12 cellular contexts compared by ENCODE assay signal in genomic region chr15:68609618-68610017, GRCh38. TPM values are rescaled to one million over a fixed set of nuclear protein-coding genes. Genes with fewer than 3 reads are reported as not detected.
A peak's percentile ranks its signal among the peaks of the same experiment; 100 is the strongest.
DNase-seq lines count a peak whose midpoint lies in the region; ATAC-seq and TF ChIP-seq lines count a peak whose summit lies in the region.
"Had no signal": no experiment of that assay in that cellular context is flagged by ENCODE, and none has a peak within 500 bp of the region (broad histone marks: within the 10 kb centered on the region; RNA-seq: fewer than 3 reads in every experiment).

No MANE protein-coding gene starts in this region.

- no peak overlapping the region for H3K4me2 ChIP-seq in mesenchymal stem cell (ENCODE audit: low read length, poor library complexity, severe bottlenecking)

- H3K9me3 ChIP-seq in esophagus muscularis mucosa (no peaks in the 10 kb centered on the region), mesenchymal stem cell (ENCODE audit: control insufficient read depth, low read length) (peaks cover 3% of the 10 kb centered on the region)

- no peak overlapping the region for H4K91ac ChIP-seq in mesenchymal stem cell (ENCODE audit: low read length)

- no TSS peak for BruUV-seq in Calu3 (replicated peaks; lab: Mats Ljungman, UMichigan)

- H3K27me3 ChIP-seq in esophagus muscularis mucosa (peaks cover 0 to 4% (median 0%) of the 10 kb centered on the region in 4 donors), mesenchymal stem cell (ENCODE audit: control insufficient read depth in 1 of 2, insufficient read depth in 1 of 2, low read length in 2 of 2) (no peaks in the 10 kb centered on the region)

- H2BK12ac ChIP-seq in mesenchymal stem cell (ENCODE audit: low read length in 2 of 2): peak overlapping the region in 1 of 2 experiments; percentile 15

- intact Hi-C loops in esophagus muscularis mucosa (cut with DNase I) (no loop called here), Calu3 (cut with micrococcal nuclease; ENCODE audit: unreplicated experiment) (no loop called here)

- no peak overlapping the region for H2BK5ac ChIP-seq in mesenchymal stem cell (ENCODE audit: low read depth, low read length, poor library complexity, severe bottlenecking)

- peaks cover 32% of the 10 kb centered on the region for H3K79me1 ChIP-seq in mesenchymal stem cell (replicated peaks; ENCODE audit: low read length, poor library complexity, severe bottlenecking)

- H2AFZ ChIP-seq in mesenchymal stem cell (ENCODE audit: low read depth, low read length): no peak overlapping the region

- H3K18ac ChIP-seq in mesenchymal stem cell (ENCODE audit: low read depth in 1 of 2, low read length in 2 of 2): peak overlapping the region in 1 of 2 experiments; percentile 3

- 65% methylated on average over 2 of the region's 7 CpGs for WGBS in esophagus muscularis mucosa
- 51% methylated on average over 7 of the region's 7 CpGs for WGBS in mesenchymal stem cell

- H3K27ac ChIP-seq in esophagus muscularis mucosa (replicated peaks in 1 of 4): peak overlapping the region; percentile 60 to 80 (median 71)
- H3K27ac ChIP-seq in mesenchymal stem cell (ENCODE audit: low read length, poor library complexity, severe bottlenecking): no peak overlapping the region

- peak overlapping the region; percentile 62 for H4K8ac ChIP-seq in mesenchymal stem cell (ENCODE audit: low read length)

- peak overlapping the region; percentile 56 for H3K9ac ChIP-seq in mesenchymal stem cell (ENCODE audit: low read length)

- H3K9me3 Mint-ChIP-seq in activated T-cell treated with anti-CD3 and anti-CD28 coated beads, Interleukin-2, amount 50 U/mL, for 72 hours: no peaks in the 10 kb centered on the region
- no peaks in the 10 kb centered on the region for H3K9me3 Mint-ChIP-seq in Calu3 (ENCODE audit: low read depth, unreplicated experiment)
- H3K9me3 Mint-ChIP-seq: activated naive CD8-positive, alpha-beta T cell treated with anti-CD3 and anti-CD28 coated beads, Interleukin-2, amount 50 U/mL, for 24 hours had no signal

- H3K27me3 Mint-ChIP-seq in activated T-cell treated with anti-CD3 and anti-CD28 coated beads, Interleukin-2, amount 50 U/mL, for 72 hours (ENCODE audit: low read depth): peaks cover 8% of the 10 kb centered on the region
- H3K27me3 Mint-ChIP-seq in Calu3 (ENCODE audit: unreplicated experiment): peaks cover 60% of the 10 kb centered on the region

- no peaks in the 10 kb centered on the region for H3K4me1 Mint-ChIP-seq in activated T-cell treated with anti-CD3 and anti-CD28 coated beads, Interleukin-2, amount 50 U/mL, for 72 hours (ENCODE audit: low read depth)
- H3K4me1 Mint-ChIP-seq in Calu3 (ENCODE audit: low read depth, unreplicated experiment): no peaks in the 10 kb centered on the region
- H3K4me1 Mint-ChIP-seq: activated naive CD8-positive, alpha-beta T cell treated with anti-CD3 and anti-CD28 coated beads, Interleukin-2, amount 50 U/mL, for 24 hours had no signal

- H3K4ac ChIP-seq in mesenchymal stem cell (ENCODE audit: low read depth in 1 of 2, low read length in 2 of 2): no peak overlapping the region

- no peak for ATAC-seq in activated T-cell treated with anti-CD3 and anti-CD28 coated beads, Interleukin-2, amount 50 U/mL, for 72 hours (replicated peaks in 1 of 2)
- ATAC-seq: activated naive CD8-positive, alpha-beta T cell treated with anti-CD3 and anti-CD28 coated beads, Interleukin-2, amount 50 U/mL, for 24 hours had no signal

- TF ChIP-seq POLR2A in esophagus muscularis mucosa (IDR thresholded peaks at IDR 0.05; ENCODE audit: low read depth): no peak

- H3K36me3 Mint-ChIP-seq in activated T-cell treated with anti-CD3 and anti-CD28 coated beads, Interleukin-2, amount 50 U/mL, for 72 hours (ENCODE audit: insufficient read depth in 2 of 2): no peaks in the 10 kb centered on the region
- H3K36me3 Mint-ChIP-seq in Calu3 (ENCODE audit: insufficient read depth, unreplicated experiment): no peaks in the 10 kb centered on the region

- CTCF ChIA-PET in Calu3 (lab: Charles Lee): no interaction called here

- H2BK15ac ChIP-seq in mesenchymal stem cell (ENCODE audit: low read depth, poor library complexity, severe bottlenecking): no peak overlapping the region

- H3K23ac ChIP-seq in mesenchymal stem cell (ENCODE audit: low read length in 2 of 2): no peak overlapping the region

- no peak overlapping the region for H3K4me3 ChIP-seq in esophagus muscularis mucosa
- peak overlapping the region in 1 of 2 experiments; percentile 39 for H3K4me3 ChIP-seq in mesenchymal stem cell (ENCODE audit: insufficient read depth in 1 of 2, low read depth in 1 of 2, low read length in 2 of 2)

- H3K4me1 ChIP-seq in esophagus muscularis mucosa: peaks cover 36 to 63% (median 44%) of the 10 kb centered on the region in 4 donors
- peaks cover 28% of the 10 kb centered on the region for H3K4me1 ChIP-seq in mesenchymal stem cell (ENCODE audit: control insufficient read depth, insufficient read depth, low read depth, low read length)

- no peak overlapping the region for H2BK120ac ChIP-seq in mesenchymal stem cell (ENCODE audit: low read depth, low read length)

- no peak overlapping the region for H3K27ac Mint-ChIP-seq in activated T-cell treated with anti-CD3 and anti-CD28 coated beads, Interleukin-2, amount 50 U/mL, for 72 hours
- H3K27ac Mint-ChIP-seq in Calu3 (ENCODE audit: unreplicated experiment): no peak overlapping the region
- H3K27ac Mint-ChIP-seq: activated naive CD8-positive, alpha-beta T cell treated with anti-CD3 and anti-CD28 coated beads, Interleukin-2, amount 50 U/mL, for 24 hours; B cell had no signal

- TF ChIP-seq CTCF in esophagus muscularis mucosa (IDR thresholded peaks at IDR 0.05) (no peak), Calu3 (IDR thresholded peaks at IDR 0.05; ENCODE audit: unreplicated experiment) (no peak)

- H2AK5ac ChIP-seq in mesenchymal stem cell (ENCODE audit: low read length, severe bottlenecking): peak overlapping the region; percentile 42

- TF ChIP-seq EP300 in esophagus muscularis mucosa (IDR thresholded peaks at IDR 0.05): no peak

- peak; percentile 36 for DNase-seq in GOT3 (lab: John Stamatoyannopoulos, UW)
- DNase-seq in esophagus muscularis mucosa (ENCODE audit: extremely low spot score): peak; percentile 93
- peak; percentile 70 for DNase-seq in mesenchymal stem cell
- DNase-seq in stromal cell of bone marrow (ENCODE audit: low read depth): peak; percentile 77
- no peak for DNase-seq in activated T-cell treated with anti-CD3 and anti-CD28 coated beads, Interleukin-2, amount 50 U/mL, for 72 hours
- no peak for DNase-seq in Calu3
- no peak for DNase-seq in NCI-H345 treated with DMSO at 0.1 percent for 48 hours (lab: John Stamatoyannopoulos, UW; ENCODE audit: unreplicated experiment)
- DNase-seq in amniotic stem cell (lab: John Stamatoyannopoulos, UW): no peak
- DNase-seq: activated naive CD8-positive, alpha-beta T cell treated with anti-CD3 and anti-CD28 coated beads, Interleukin-2, amount 50 U/mL, for 24 hours; NCI-H1105 treated with DMSO at 0.1 percent for 48 hours; NCI-H226 had no signal

- no peak overlapping the region for H3K4me3 Mint-ChIP-seq in activated T-cell treated with anti-CD3 and anti-CD28 coated beads, Interleukin-2, amount 50 U/mL, for 72 hours
- no peak overlapping the region for H3K4me3 Mint-ChIP-seq in Calu3 (ENCODE audit: low read depth, unreplicated experiment)
- H3K4me3 Mint-ChIP-seq: activated naive CD8-positive, alpha-beta T cell treated with anti-CD3 and anti-CD28 coated beads, Interleukin-2, amount 50 U/mL, for 24 hours; B cell had no signal

- H3K14ac ChIP-seq in mesenchymal stem cell (ENCODE audit: low read length in 2 of 2): no peak overlapping the region

- H3K36me3 ChIP-seq in esophagus muscularis mucosa (no peaks in the 10 kb centered on the region), mesenchymal stem cell (ENCODE audit: control insufficient read depth in 1 of 2, insufficient read depth in 2 of 2, low read depth in 1 of 2, low read length in 2 of 2) (peaks cover 0 to 7% of the 10 kb centered on the region in 2 experiments)

RNA-seq across cellular contexts. Expression of gene CORO2B, which starts 30.8 kb away (rescaled TPM):
- total RNA-seq in esophagus muscularis mucosa (10 to 100 TPM in 1 of 4 donors, 1 to 10 TPM in 3; 5.8 to 12.2 (median 7.5) TPM), Calu3 (2022) (0.14 and 0.15 TPM in 2 replicates)
- 6.0 TPM for polyA plus RNA-seq in mesenchymal stem cell (2013, experiment 1 of 2)
- 6.3 TPM for polyA plus RNA-seq in mesenchymal stem cell (2013, experiment 2 of 2)
- under 1 TPM in 1 of 2 donors, not detected in 1; 0.07 TPM for total RNA-seq in activated T-cell treated with anti-CD3 and anti-CD28 coated beads, Interleukin-2, amount 50 U/mL, for 72 hours

Comparison
In these comparisons a context has a peak if more than half of its experiments do, and no peak if none do; other contexts are left out.
1. DNase-seq: peak in GOT3 (single experiment), esophagus muscularis mucosa (single experiment), mesenchymal stem cell (single experiment) and stromal cell of bone marrow (single experiment); none in activated T-cell treated with anti-CD3 and anti-CD28 coated beads, Interleukin-2, amount 50 U/mL, for 72 hours (0 of 2), Calu3 (single experiment), NCI-H345 treated with DMSO at 0.1 percent for 48 hours (single experiment) and amniotic stem cell (single experiment).